Comparison of ENCODE assay signal across 18 cellular contexts in genomic region chr18:67969458-67969857, GRCh38.
"Had no signal": no experiment of that assay in that cellular context is flagged by ENCODE, and none has a peak within 500 bp of the region (broad histone marks: within the 10 kb centered on the region; RNA-seq: fewer than 3 reads in every experiment).

No MANE protein-coding gene starts in this region.

- ATAC-seq: effector memory CD8-positive, alpha-beta T cell; left ventricle myocardium superior; natural killer cell; psoas muscle; right cardiac atrium; stimulated activated effector memory CD8-positive, alpha-beta T cell treated with anti-CD3 and anti-CD28 coated beads, Interleukin-12 subunit alpha, Interleukin-12 subunit beta, amount 100 ng/mL, for 72 hours had no signal

- H3K27me3 ChIP-seq: ovary, sigmoid colon, stomach, tibial artery had no signal

- H3K4me1 ChIP-seq: psoas muscle, sigmoid colon, stomach, tibial artery had no signal

- H3K27ac ChIP-seq: coronary artery, ovary, psoas muscle, sigmoid colon, stomach, tibial artery had no signal

- DNase-seq: dermis blood vessel endothelial cell; effector memory CD8-positive, alpha-beta T cell; erythroblast; left ventricle myocardium superior; natural killer cell; ovary; posterior cingulate gyrus; psoas muscle; right cardiac atrium; sigmoid colon; stimulated activated CD4-positive, alpha-beta T cell treated with anti-CD3 and anti-CD28 coated beads, Interleukin-2, amount 100 ng/mL, for 24 hours; stimulated activated CD4-positive, alpha-beta T cell treated with anti-CD3 and anti-CD28 coated beads, Interleukin-4, amount 100 ng/mL, for 24 hours; stimulated activated naive CD4-positive, alpha-beta T cell treated with Interleukin-2 at 50 U/mL for 16 hours; stomach; tibial artery had no signal

- H3K9me3 ChIP-seq: ovary, psoas muscle, sigmoid colon, stomach, tibial artery had no signal

- H3K36me3 ChIP-seq: ovary, sigmoid colon, stomach, tibial artery had no signal

- H3K4me3 ChIP-seq: coronary artery, lung, ovary, psoas muscle, sigmoid colon, stomach, tibial artery had no signal
